In genomic region chr2:30733829-30734520, GRCh38 we compare ENCODE assay signal across 24 cellular contexts.
"Had no signal": no experiment of that assay in that cellular context is flagged by ENCODE, and none has a peak within 500 bp of the region (broad histone marks: within the 10 kb centered on the region; RNA-seq: fewer than 3 reads in every experiment).

No MANE protein-coding gene starts in this region.

- H3K27me3 ChIP-seq: neural progenitor cell, pancreas, right lobe of liver, testis, tibial nerve had no signal

- H3K4me3 Mint-ChIP-seq: immature natural killer cell; memory B cell; natural killer cell treated with Interleukin-12 subunit alpha and Interleukin-12 subunit beta and Interleukin-15 and Interleukin-18, amount 100 ng/mL, for 72 hours; neural progenitor cell; stimulated activated naive B cell treated with anti-CD40 and anti-IgM and Interleukin-4, amounts not matched to agents 10 μg/mL and 1 μg/mL and 100 μg/mL, for 72 hours; stimulated activated naive CD8-positive, alpha-beta T cell treated with anti-CD3 and anti-CD28 coated beads, Interleukin-15, amount 100 ng/mL, for 72 hours had no signal

- H2AFZ ChIP-seq: neural progenitor cell had no signal

- H3K4me2 ChIP-seq: neural progenitor cell had no signal

- FAIRE-seq: keratinocyte, pancreas had no signal

- H3K4me1 Mint-ChIP-seq: immature natural killer cell; memory B cell; stimulated activated naive B cell treated with anti-CD40 and anti-IgM and Interleukin-4, amounts not matched to agents 10 μg/mL and 1 μg/mL and 100 μg/mL, for 72 hours; stimulated activated naive CD8-positive, alpha-beta T cell treated with anti-CD3 and anti-CD28 coated beads, Interleukin-15, amount 100 ng/mL, for 72 hours had no signal

- H3K9me3 ChIP-seq: esophagus squamous epithelium, gastroesophageal sphincter, left ventricle myocardium inferior, lower lobe of right lung, pancreas, right lobe of liver, testis, tibial nerve had no signal

- H3K4me3 ChIP-seq: esophagus squamous epithelium, gastroesophageal sphincter, left ventricle myocardium inferior, lower lobe of right lung, neural progenitor cell, pancreas, right lobe of liver, testis, tibial nerve had no signal

- H3K9ac ChIP-seq: neural progenitor cell had no signal

- ATAC-seq: gastroesophageal sphincter; left cardiac atrium; lower lobe of right lung; natural killer cell treated with Interleukin-12 subunit alpha and Interleukin-12 subunit beta and Interleukin-15 and Interleukin-18, amount 100 ng/mL, for 72 hours; pancreas; right lobe of liver; stimulated activated naive B cell treated with anti-CD40 and anti-IgM and Interleukin-4, amounts not matched to agents 10 μg/mL and 1 μg/mL and 100 μg/mL, for 72 hours; stimulated activated naive CD8-positive, alpha-beta T cell treated with anti-CD3 and anti-CD28 coated beads, Interleukin-15, amount 100 ng/mL, for 72 hours had no signal

- H3K9me3 Mint-ChIP-seq: immature natural killer cell; memory B cell; natural killer cell treated with Interleukin-12 subunit alpha and Interleukin-12 subunit beta and Interleukin-15 and Interleukin-18, amount 100 ng/mL, for 72 hours; neural progenitor cell; stimulated activated naive B cell treated with anti-CD40 and anti-IgM and Interleukin-4, amounts not matched to agents 10 μg/mL and 1 μg/mL and 100 μg/mL, for 72 hours; stimulated activated naive CD8-positive, alpha-beta T cell treated with anti-CD3 and anti-CD28 coated beads, Interleukin-15, amount 100 ng/mL, for 72 hours had no signal

- H3K27ac ChIP-seq: epithelial cell of prostate, esophagus squamous epithelium, gastroesophageal sphincter, left ventricle myocardium inferior, lower lobe of right lung, neural progenitor cell, pancreas, right lobe of liver, testis, tibial nerve had no signal

- H3K36me3 ChIP-seq: esophagus squamous epithelium, gastroesophageal sphincter, left ventricle myocardium inferior, lower lobe of right lung, neural progenitor cell, pancreas, right lobe of liver, tibial nerve had no signal

- H3K4me1 ChIP-seq: gastroesophageal sphincter, left ventricle myocardium inferior, lower lobe of right lung, pancreas, right lobe of liver, testis, tibial nerve had no signal

- H3K27me3 Mint-ChIP-seq: progenitor cell of endocrine pancreas had no signal

- H3K36me3 Mint-ChIP-seq: immature natural killer cell; memory B cell; natural killer cell treated with Interleukin-12 subunit alpha and Interleukin-12 subunit beta and Interleukin-15 and Interleukin-18, amount 100 ng/mL, for 72 hours; neural progenitor cell; stimulated activated naive B cell treated with anti-CD40 and anti-IgM and Interleukin-4, amounts not matched to agents 10 μg/mL and 1 μg/mL and 100 μg/mL, for 72 hours had no signal

- H3K27ac Mint-ChIP-seq: immature natural killer cell; memory B cell; natural killer cell treated with Interleukin-12 subunit alpha and Interleukin-12 subunit beta and Interleukin-15 and Interleukin-18, amount 100 ng/mL, for 72 hours; neural progenitor cell; progenitor cell of endocrine pancreas; stimulated activated naive B cell treated with anti-CD40 and anti-IgM and Interleukin-4, amounts not matched to agents 10 μg/mL and 1 μg/mL and 100 μg/mL, for 72 hours had no signal

- DNase-seq: effector memory CD4-positive, alpha-beta T cell; esophagus squamous epithelium; foreskin fibroblast; immature natural killer cell; left cardiac atrium; left ventricle myocardium inferior; lower lobe of right lung; midbrain; occipital lobe; right lobe of liver; stimulated activated CD4-positive, alpha-beta T cell treated with anti-CD3 and anti-CD28 coated beads, Interleukin-2, amount 100 ng/mL, for 24 hours; stimulated activated CD4-positive, alpha-beta T cell treated with anti-CD3 and anti-CD28 coated beads, Interleukin-4, amount 100 ng/mL, for 4 hours; stimulated activated naive B cell treated with anti-CD40 and anti-IgM and Interleukin-4, amounts not matched to agents 10 μg/mL and 1 μg/mL and 100 μg/mL, for 72 hours; stimulated activated naive CD8-positive, alpha-beta T cell treated with anti-CD3 and anti-CD28 coated beads, Interleukin-15, amount 100 ng/mL, for 72 hours; testis had no signal
